Comparison of ENCODE assay signal across 7 cellular contexts in genomic region chr7:76549855-76550248, GRCh38. TPM values are rescaled to one million over a fixed set of nuclear protein-coding genes. Genes with fewer than 3 reads are reported as not detected.
DNase-seq lines count a peak whose midpoint lies in the region; ATAC-seq and TF ChIP-seq lines count a peak whose summit lies in the region.
"Not testable (repeated sequence)": the region's sequence is repeated elsewhere in the genome, so short reads cannot be mapped to it uniquely, and the experiment has no call there.

No MANE protein-coding gene starts in this region.

- TF ChIP-seq CTCF in GM12865 (IDR thresholded peaks at IDR 0.05; ENCODE audit: insufficient read depth, low read depth, low read length, missing control alignments); OCI-LY3 (IDR thresholded peaks at IDR 0.05; ENCODE audit: low read depth, low read length); coronary artery (IDR thresholded peaks at IDR 0.05): not testable (repeated sequence)

- ATAC-seq in activated T-cell treated with anti-CD3 and anti-CD28 coated beads, Interleukin-2, amount 50 U/mL, for 4 hours, result not testable (repeated sequence)
- peak; percentile 11 to 21 for ATAC-seq in left cardiac atrium

- H3K27me3 Mint-ChIP-seq in activated T-cell treated with anti-CD3 and anti-CD28 coated beads, Interleukin-2, amount 50 U/mL, for 4 hours (ENCODE audit: low read depth), result not testable (repeated sequence)

- peak overlapping the region; percentile 75 for H3K4me2 ChIP-seq in OCI-LY3 (ENCODE audit: low read length)
- peak overlapping the region; percentile 89 for H3K4me2 ChIP-seq in skeletal muscle satellite cell (ENCODE audit: low read length)

- intact Hi-C loops in left cardiac atrium (cut with DNase I), result not testable (repeated sequence)

- not testable (repeated sequence) for H4K20me1 ChIP-seq in OCI-LY3 (ENCODE audit: insufficient read depth, low read length)

- not testable (repeated sequence) for H3K9me3 Mint-ChIP-seq in activated T-cell treated with anti-CD3 and anti-CD28 coated beads, Interleukin-2, amount 50 U/mL, for 4 hours

- H3K27ac ChIP-seq in OCI-LY3 (ENCODE audit: low read length) (0 out of 2 replicates have a peak overlapping the region, but pooled peaks have one; percentile 45), coronary artery (peak overlapping the region; percentile 96)

- DNase-seq in GM12865 (ENCODE audit: low read depth); activated T-cell treated with anti-CD3 and anti-CD28 coated beads, Interleukin-2, amount 50 U/mL, for 4 hours; coronary artery (ENCODE audit: low spot score): not testable (repeated sequence)
- peak; percentile 19 for DNase-seq in left cardiac atrium

- H3K4me1 Mint-ChIP-seq in activated T-cell treated with anti-CD3 and anti-CD28 coated beads, Interleukin-2, amount 50 U/mL, for 4 hours (ENCODE audit: low read depth), result peaks cover 29% of the 10 kb centered on the region

- H3K9me3 ChIP-seq in OCI-LY3 (ENCODE audit: insufficient read depth, low read length); mucosa of stomach (ENCODE audit: control insufficient read depth, low read length); skeletal muscle satellite cell (replicated peaks; ENCODE audit: low read length): not testable (repeated sequence)

- H3K4me3 ChIP-seq in GM12865 (ENCODE audit: low read depth, low read length) (peak overlapping the region; percentile 84), OCI-LY3 (ENCODE audit: low read length) (peak overlapping the region; percentile 97), coronary artery (peak overlapping the region; percentile 88), skeletal muscle satellite cell (ENCODE audit: low read length) (peak overlapping the region; percentile 91)
- not testable (repeated sequence) for H3K4me3 ChIP-seq in mucosa of stomach (ENCODE audit: low read length)

- peak overlapping the region; percentile 94 for H3K4me3 Mint-ChIP-seq in activated T-cell treated with anti-CD3 and anti-CD28 coated beads, Interleukin-2, amount 50 U/mL, for 4 hours

- not testable (repeated sequence) for H3K36me3 ChIP-seq in OCI-LY3 (replicated peaks; ENCODE audit: low read depth, low read length); mucosa of stomach (ENCODE audit: control insufficient read depth, insufficient read depth, low read length); skeletal muscle satellite cell (ENCODE audit: insufficient read depth, low read length)

- not testable (repeated sequence) for H3K27me3 ChIP-seq in OCI-LY3 (ENCODE audit: low read depth, low read length); mucosa of stomach (ENCODE audit: control insufficient read depth, insufficient read depth, low read length); skeletal muscle satellite cell (ENCODE audit: control insufficient read depth, insufficient read depth, low read length)

- H3K9ac ChIP-seq in OCI-LY3 (ENCODE audit: low read length) (peak overlapping the region; percentile 92), mucosa of stomach (ENCODE audit: low read length) (peak overlapping the region; percentile 84), skeletal muscle satellite cell (ENCODE audit: low read depth, low read length) (peak overlapping the region; percentile 97)

- not testable (repeated sequence) for H2AFZ ChIP-seq in OCI-LY3 (ENCODE audit: low read depth, low read length)

- H3K79me2 ChIP-seq in OCI-LY3 (ENCODE audit: low read length), result peaks cover 21% of the 10 kb centered on the region

- H3K4me1 ChIP-seq in OCI-LY3 (ENCODE audit: low read length); mucosa of stomach (ENCODE audit: control insufficient read depth, insufficient read depth, low read length); skeletal muscle satellite cell (ENCODE audit: control insufficient read depth, insufficient read depth, low read length): not testable (repeated sequence)

- not testable (repeated sequence) for H3K36me3 Mint-ChIP-seq in activated T-cell treated with anti-CD3 and anti-CD28 coated beads, Interleukin-2, amount 50 U/mL, for 4 hours (ENCODE audit: insufficient read depth)

RNA-seq across cellular contexts. Expression of gene SPDYE16, which starts 6.8 kb away (rescaled TPM):
- total RNA-seq in activated T-cell treated with anti-CD3 and anti-CD28 coated beads, Interleukin-2, amount 50 U/mL, for 4 hours, result under 1 TPM in 1 of 3 donors, not detected in 2; 0.24 TPM
- total RNA-seq in left cardiac atrium, result under 1 TPM; 0.12 to 0.34 TPM
- not detected in 2 replicates for total RNA-seq in skeletal muscle satellite cell (2012; rRNA removed)

RNA-seq across cellular contexts. Expression of gene UPK3B, which starts 39.5 kb away (rescaled TPM):
- total RNA-seq in activated T-cell treated with anti-CD3 and anti-CD28 coated beads, Interleukin-2, amount 50 U/mL, for 4 hours, result 1 to 10 TPM in 1 of 3 donors, under 1 TPM in 2; 0.37 to 1.0 (median 0.40) TPM
- total RNA-seq in left cardiac atrium, result 10 to 100 TPM in 1 of 2 donors, 1 to 10 TPM in 1; 3.7 to 33.8 TPM
- total RNA-seq in skeletal muscle satellite cell (2012; rRNA removed), result 0.25 and 1.5 TPM in 2 replicates
